2 cellular contexts compared by ENCODE assay signal in the genomic region with DNA sequence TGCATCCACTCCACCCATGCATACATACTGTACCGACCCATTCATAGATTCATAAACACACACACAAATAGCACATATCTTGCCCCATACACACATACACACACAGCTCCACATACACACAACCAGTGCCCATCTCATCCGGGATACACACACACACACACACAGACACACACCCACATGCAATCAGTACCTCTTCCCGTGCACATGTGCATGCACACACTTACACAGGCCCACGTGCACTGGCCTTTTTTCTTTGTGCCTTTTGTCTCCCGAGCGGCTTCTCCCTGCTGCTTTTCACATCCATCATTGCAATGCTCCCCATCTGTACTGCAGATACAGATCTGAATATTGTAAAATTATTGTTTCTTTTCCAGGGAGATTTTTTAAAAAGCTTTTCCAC.
TF ChIP-seq lines count a peak whose summit lies in the region.

No MANE protein-coding gene starts in this region.

TF ChIP-seq in SK-N-SH, 30 proteins besides CTCF, POLR2A, EP300 and RAD21 (continued from another document):
- TF ChIP-seq ZBTB33 (IDR thresholded peaks at IDR 0.05; ENCODE audit: borderline replicate concordance, low read depth) = no peak
- no peak for TF ChIP-seq CHD2 (IDR thresholded peaks at IDR 0.05; ENCODE audit: low read length, partially characterized antibody)
- TF ChIP-seq NRF1 (IDR thresholded peaks at IDR 0.05; ENCODE audit: low read depth, low read length) = no peak
- no peak for TF ChIP-seq USF2 (IDR thresholded peaks at IDR 0.05; ENCODE audit: borderline replicate concordance, low read depth, low read length)
- TF ChIP-seq SMC3 (IDR thresholded peaks at IDR 0.05; ENCODE audit: low read depth, low read length) = no peak
- TF ChIP-seq, protein P1, sequence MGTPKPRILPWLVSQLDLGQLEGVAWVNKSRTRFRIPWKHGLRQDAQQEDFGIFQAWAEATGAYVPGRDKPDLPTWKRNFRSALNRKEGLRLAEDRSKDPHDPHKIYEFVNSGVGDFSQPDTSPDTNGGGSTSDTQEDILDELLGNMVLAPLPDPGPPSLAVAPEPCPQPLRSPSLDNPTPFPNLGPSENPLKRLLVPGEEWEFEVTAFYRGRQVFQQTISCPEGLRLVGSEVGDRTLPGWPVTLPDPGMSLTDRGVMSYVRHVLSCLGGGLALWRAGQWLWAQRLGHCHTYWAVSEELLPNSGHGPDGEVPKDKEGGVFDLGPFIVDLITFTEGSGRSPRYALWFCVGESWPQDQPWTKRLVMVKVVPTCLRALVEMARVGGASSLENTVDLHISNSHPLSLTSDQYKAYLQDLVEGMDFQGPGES (IDR thresholded peaks at IDR 0.05; ENCODE audit: low read depth, low read length) = no peak
- no peak for TF ChIP-seq TCF12 (IDR thresholded peaks at IDR 0.05)
- TF ChIP-seq FOSL2 (IDR thresholded peaks at IDR 0.05; ENCODE audit: borderline replicate concordance, low read depth) = no peak
- TF ChIP-seq RFX5 (IDR thresholded peaks at IDR 0.05; ENCODE audit: low read length) = no peak

TF ChIP-seq in SK-N-SH treated with all-trans-retinoic acid at 6 μM for 48 hours, 23 proteins besides CTCF, POLR2A, EP300 and RAD21 (continued from another document):
- TF ChIP-seq, protein P2, sequence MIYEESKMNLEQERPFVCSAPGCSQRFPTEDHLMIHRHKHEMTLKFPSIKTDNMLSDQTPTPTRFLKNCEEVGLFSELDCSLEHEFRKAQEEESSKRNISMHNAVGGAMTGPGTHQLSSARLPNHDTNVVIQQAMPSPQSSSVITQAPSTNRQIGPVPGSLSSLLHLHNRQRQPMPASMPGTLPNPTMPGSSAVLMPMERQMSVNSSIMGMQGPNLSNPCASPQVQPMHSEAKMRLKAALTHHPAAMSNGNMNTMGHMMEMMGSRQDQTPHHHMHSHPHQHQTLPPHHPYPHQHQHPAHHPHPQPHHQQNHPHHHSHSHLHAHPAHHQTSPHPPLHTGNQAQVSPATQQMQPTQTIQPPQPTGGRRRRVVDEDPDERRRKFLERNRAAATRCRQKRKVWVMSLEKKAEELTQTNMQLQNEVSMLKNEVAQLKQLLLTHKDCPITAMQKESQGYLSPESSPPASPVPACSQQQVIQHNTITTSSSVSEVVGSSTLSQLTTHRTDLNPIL (CRISPR knock-in tag; IDR thresholded peaks at IDR 0.05; ENCODE audit: low read depth) = no peak
- no peak for TF ChIP-seq SNAI2 (CRISPR knock-in tag; IDR thresholded peaks at IDR 0.05)
- TF ChIP-seq TSHZ2 (CRISPR knock-in tag; IDR thresholded peaks at IDR 0.05) = no peak
- TF ChIP-seq ZFP3 (CRISPR knock-in tag; IDR thresholded peaks at IDR 0.05) = no peak
- TF ChIP-seq BACH2 (CRISPR knock-in tag; IDR thresholded peaks at IDR 0.05; ENCODE audit: borderline replicate concordance) = no peak
- no peak for TF ChIP-seq PPARA (CRISPR knock-in tag; IDR thresholded peaks at IDR 0.05; ENCODE audit: borderline replicate concordance)
- TF ChIP-seq ISL1 (CRISPR knock-in tag; IDR thresholded peaks at IDR 0.05) = no peak
